ENCODE assay signal across 28 cellular contexts in genomic region chr5:173563246-173563645, GRCh38.
"Had no signal": no experiment of that assay in that cellular context is flagged by ENCODE, and none has a peak within 500 bp of the region (broad histone marks: within the 10 kb centered on the region; RNA-seq: fewer than 3 reads in every experiment).

No MANE protein-coding gene starts in this region.

- ATAC-seq: activated naive CD4-positive, alpha-beta T cell treated with anti-CD3 and anti-CD28 coated beads, Interleukin-2, amount 50 U/mL, for 72 hours; activated T-cell treated with anti-CD3 and anti-CD28 coated beads, Interleukin-2, amount 50 U/mL, for 72 hours; gastroesophageal sphincter; WTC11 had no signal

- FAIRE-seq: astrocyte had no signal

- H3K27ac ChIP-seq: cardiac muscle cell, coronary artery, dorsolateral prefrontal cortex, foreskin keratinocyte, gastroesophageal sphincter had no signal

- H3K4me3 ChIP-seq: cardiac muscle cell, coronary artery, dorsolateral prefrontal cortex, gastroesophageal sphincter had no signal

- H3K36me3 ChIP-seq: cardiac muscle cell, gastroesophageal sphincter had no signal

- H3K27me3 ChIP-seq: cardiac muscle cell, gastroesophageal sphincter had no signal

- H3K4me1 ChIP-seq: foreskin keratinocyte had no signal

- DNase-seq: activated CD4-positive, alpha-beta memory T cell treated with anti-CD3 and anti-CD28 coated beads, Interleukin-2, amount 10 ng/mL, durations not matched to agents 7 days and 5 days; activated CD4-positive, alpha-beta T cell treated with anti-CD3 and anti-CD28 coated beads for 1 hour; activated CD4-positive, alpha-beta T cell treated with anti-CD3 and anti-CD28 coated beads for 4 hours; activated CD4-positive, alpha-beta T cell treated with anti-CD3 and anti-CD28 coated beads, Interleukin-2, amount 10 ng/mL, durations not matched to agents 7 days and 5 days; activated CD4-positive, alpha-beta T cell treated with anti-CD3 and anti-CD28 coated beads, Interleukin-2, amount 50 U/mL, for 4 hours; activated CD8-positive, alpha-beta memory T cell treated with anti-CD3 and anti-CD28 coated beads, Interleukin-2, amount 50 U/mL, for 48 hours; activated gamma-delta T cell; activated naive CD4-positive, alpha-beta T cell; activated naive CD4-positive, alpha-beta T cell treated with anti-CD3 and anti-CD28 coated beads, Interleukin-2, amount 10 ng/mL, durations not matched to agents 7 days and 5 days; activated naive CD8-positive, alpha-beta T cell treated with anti-CD3 and anti-CD28 coated beads, Interleukin-2, amount 10 ng/mL, durations not matched to agents 7 days and 5 days; activated T-cell treated with anti-CD3 and anti-CD28 coated beads for 4 hours; activated T-cell treated with anti-CD3 and anti-CD28 coated beads, Interleukin-2, amount 50 U/mL, for 24 hours; activated T-cell treated with anti-CD3 and anti-CD28 coated beads, Interleukin-2, amount 50 U/mL, for 72 hours; amniotic stem cell; anterior cingulate cortex; central memory CD4-positive, alpha-beta T cell; cerebellar nuclear complex; dorsolateral prefrontal cortex; effector memory CD4-positive, alpha-beta T cell; endodermal cell; T-helper 2 cell had no signal
